1 cellular context compared by ENCODE assay signal in the genomic region with DNA sequence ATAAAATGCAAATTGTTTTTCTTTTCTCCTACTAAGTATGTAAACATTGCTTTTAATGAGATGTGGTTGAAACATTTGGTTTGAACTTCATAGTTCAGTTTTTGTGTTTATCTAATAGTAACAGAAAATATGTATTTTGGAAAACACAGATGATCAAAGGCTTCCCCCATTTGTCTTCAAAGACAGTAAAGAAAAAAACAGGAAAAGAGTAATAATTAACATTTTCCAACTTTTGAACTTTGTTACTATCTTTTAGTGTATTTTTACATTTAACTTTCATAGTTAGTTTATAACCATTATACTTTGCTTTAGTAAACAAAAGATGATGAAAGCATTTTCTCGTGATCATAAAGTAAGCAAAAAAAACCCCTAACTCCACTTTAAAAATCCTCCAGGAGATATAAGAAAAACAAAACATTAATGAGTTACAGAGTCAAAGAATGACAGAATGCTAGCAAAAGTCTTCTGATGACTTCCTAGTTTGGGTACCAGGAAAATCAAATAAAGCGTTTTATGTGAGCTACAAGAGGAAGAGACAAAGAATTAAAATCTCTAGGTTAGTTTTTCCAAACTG.
TF ChIP-seq lines count a peak whose summit lies in the region.

No MANE protein-coding gene starts in this region.

TF ChIP-seq in HepG2, 621 proteins besides CTCF, POLR2A, EP300 and RAD21 (continued from another document):
- 0 out of 2 replicates have a peak, but pooled peaks have one; percentile 22 for TF ChIP-seq MLX (CRISPR knock-in tag; IDR thresholded peaks at IDR 0.05)
- no peak for TF ChIP-seq ZNF431 (CRISPR knock-in tag; IDR thresholded peaks at IDR 0.05; ENCODE audit: borderline replicate concordance, low read depth)
- TF ChIP-seq ZNF260 (CRISPR knock-in tag; IDR thresholded peaks at IDR 0.05; ENCODE audit: borderline replicate concordance, low read depth) = no peak
- peak; percentile 75 for TF ChIP-seq PAXIP1 (CRISPR knock-in tag; conservative IDR thresholded peaks at IDR 0.05)
- TF ChIP-seq SNAI1 (CRISPR knock-in tag; IDR thresholded peaks at IDR 0.05; ENCODE audit: borderline replicate concordance) = no peak
- peak; percentile 79 for TF ChIP-seq HNF1A (IDR thresholded peaks at IDR 0.05; ENCODE audit: low read depth)
- no peak; the same call in 1 of the 2 replicates for TF ChIP-seq HNF1A (CRISPR knock-in tag; IDR thresholded peaks at IDR 0.05; ENCODE audit: borderline replicate concordance)
- TF ChIP-seq PCBP1 (IDR thresholded peaks at IDR 0.05; ENCODE audit: borderline replicate concordance, low read depth, low read length) = no peak
- no peak for TF ChIP-seq ASH2L (IDR thresholded peaks at IDR 0.05; ENCODE audit: insufficient read length, low read depth, low read length)
- TF ChIP-seq MXD4 (CRISPR knock-in tag; IDR thresholded peaks at IDR 0.05) = no peak
- TF ChIP-seq, protein P1, sequence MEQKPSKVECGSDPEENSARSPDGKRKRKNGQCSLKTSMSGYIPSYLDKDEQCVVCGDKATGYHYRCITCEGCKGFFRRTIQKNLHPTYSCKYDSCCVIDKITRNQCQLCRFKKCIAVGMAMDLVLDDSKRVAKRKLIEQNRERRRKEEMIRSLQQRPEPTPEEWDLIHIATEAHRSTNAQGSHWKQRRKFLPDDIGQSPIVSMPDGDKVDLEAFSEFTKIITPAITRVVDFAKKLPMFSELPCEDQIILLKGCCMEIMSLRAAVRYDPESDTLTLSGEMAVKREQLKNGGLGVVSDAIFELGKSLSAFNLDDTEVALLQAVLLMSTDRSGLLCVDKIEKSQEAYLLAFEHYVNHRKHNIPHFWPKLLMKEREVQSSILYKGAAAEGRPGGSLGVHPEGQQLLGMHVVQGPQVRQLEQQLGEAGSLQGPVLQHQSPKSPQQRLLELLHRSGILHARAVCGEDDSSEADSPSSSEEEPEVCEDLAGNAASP (CRISPR knock-in tag; IDR thresholded peaks at IDR 0.05; ENCODE audit: borderline replicate concordance) = no peak
- no peak for TF ChIP-seq HOXA9 (CRISPR knock-in tag; IDR thresholded peaks at IDR 0.05; ENCODE audit: borderline replicate concordance)
- TF ChIP-seq HCFC1 (IDR thresholded peaks at IDR 0.05; ENCODE audit: low read depth, low read length) = no peak
- TF ChIP-seq KLF9 (CRISPR knock-in tag; IDR thresholded peaks at IDR 0.05; ENCODE audit: low read depth) = no peak
